11 cellular contexts compared by ENCODE assay signal in genomic region chr5:151233576-151234202, GRCh38. TPM values are rescaled to one million over a fixed set of nuclear protein-coding genes. Genes with fewer than 3 reads are reported as not detected.
A peak's percentile ranks its signal among the peaks of the same experiment; 100 is the strongest.
DNase-seq lines count a peak whose midpoint lies in the region; ATAC-seq and TF ChIP-seq lines count a peak whose summit lies in the region.
"Had no signal": no experiment of that assay in that cellular context is flagged by ENCODE, and none has a peak within 500 bp of the region (broad histone marks: within the 10 kb centered on the region; RNA-seq: fewer than 3 reads in every experiment).

No MANE protein-coding gene starts in this region.

- H3K4me3 ChIP-seq in PC-9, result no peak overlapping the region
- H3K4me3 ChIP-seq: K562 had no signal

- intact Hi-C loops in PC-9 (cut with micrococcal nuclease; ENCODE audit: unreplicated experiment), result loop anchor here (10.0 kb wide), 2 partner anchors 229 to 429 kb away; no protein-coding TSS in a partner anchor

- H3K27ac Mint-ChIP-seq in stimulated activated naive B cell treated with anti-CD40 and anti-IgM and Interleukin-4, amounts not matched to agents 10 μg/mL and 1 μg/mL and 100 μg/mL, for 72 hours, result peak overlapping the region; percentile 79

- H3K36me3 Mint-ChIP-seq in stimulated activated naive B cell treated with anti-CD40 and anti-IgM and Interleukin-4, amounts not matched to agents 10 μg/mL and 1 μg/mL and 100 μg/mL, for 72 hours, result peaks cover 2 to 3% of the 10 kb centered on the region in 2 donors

- no peak for TF ChIP-seq CTCF in PC-9 (conservative IDR thresholded peaks at IDR 0.05)

- CTCF ChIA-PET in PC-9 (lab: Charles Lee), result no interaction called here

- no peaks in the 10 kb centered on the region for H3F3A ChIP-seq in PC-9 (ENCODE audit: insufficient read depth, low read depth)

- ATAC-seq in GM18873 (IDR thresholded peaks at IDR 0.05; ENCODE audit: low FRiP score, unreplicated experiment) (peak; percentile 61), GM21786 (IDR thresholded peaks at IDR 0.05; ENCODE audit: unreplicated experiment) (peak; percentile 49), HG03460 (IDR thresholded peaks at IDR 0.05; ENCODE audit: unreplicated experiment) (peak; percentile 42)
- ATAC-seq in stimulated activated naive B cell treated with anti-CD40 and anti-IgM and Interleukin-4, amounts not matched to agents 10 μg/mL and 1 μg/mL and 100 μg/mL, for 72 hours (replicated peaks), result peak; percentile 49 to 60

- no TSS peak for BruUV-seq in PC-9 (replicated peaks; lab: Mats Ljungman, UMichigan)

- H3K9me3 Mint-ChIP-seq in stimulated activated naive B cell treated with anti-CD40 and anti-IgM and Interleukin-4, amounts not matched to agents 10 μg/mL and 1 μg/mL and 100 μg/mL, for 72 hours, result peaks cover 0 to 3% of the 10 kb centered on the region in 2 donors

- H2AFZ ChIP-seq in PC-9, result no peak overlapping the region

- no peaks in the 10 kb centered on the region for H3K27me3 Mint-ChIP-seq in stimulated activated naive B cell treated with anti-CD40 and anti-IgM and Interleukin-4, amounts not matched to agents 10 μg/mL and 1 μg/mL and 100 μg/mL, for 72 hours
- H3K27me3 Mint-ChIP-seq: activated naive CD8-positive, alpha-beta T cell had no signal

- peaks cover 36 to 56% of the 10 kb centered on the region in 2 donors for H3K4me1 Mint-ChIP-seq in stimulated activated naive B cell treated with anti-CD40 and anti-IgM and Interleukin-4, amounts not matched to agents 10 μg/mL and 1 μg/mL and 100 μg/mL, for 72 hours

- H3K9me2 ChIP-seq in PC-9 (ENCODE audit: insufficient read depth), result no peaks in the 10 kb centered on the region

- no peaks in the 10 kb centered on the region for H3K79me2 ChIP-seq in PC-9 (ENCODE audit: low read depth)

- H3K36me3 ChIP-seq in PC-9 (ENCODE audit: low read depth), result no peaks in the 10 kb centered on the region

- H3K4me2 ChIP-seq in PC-9, result no peak overlapping the region

- no peak for DNase-seq in stimulated activated naive B cell treated with anti-CD40 and anti-IgM and Interleukin-4, amounts not matched to agents 10 μg/mL and 1 μg/mL and 100 μg/mL, for 72 hours
- no peak for DNase-seq in stimulated activated CD4-positive, alpha-beta T cell treated with anti-CD3 and anti-CD28 coated beads, Interleukin-4, amount 100 ng/mL, for 1 hour
- DNase-seq in globus pallidus (ENCODE audit: low spot score) (no peak), PC-9 (no peak)
- DNase-seq: kidney glomerular epithelial cell, NCI-H526 had no signal

- H4K20me1 ChIP-seq in PC-9 (ENCODE audit: insufficient read depth), result no peaks in the 10 kb centered on the region

- no peaks in the 10 kb centered on the region for H3K4me1 ChIP-seq in PC-9 (replicated peaks; ENCODE audit: insufficient read depth)

- POLR2A ChIA-PET in PC-9 (lab: Charles Lee; ENCODE audit: unreplicated experiment), result no interaction called here

- H3K27me3 ChIP-seq in PC-9 (ENCODE audit: insufficient read depth, low read depth), result peaks cover 10% of the 10 kb centered on the region; the same call in 1 of the 2 replicates

- peak overlapping the region; percentile 42 to 69 for H3K4me3 Mint-ChIP-seq in stimulated activated naive B cell treated with anti-CD40 and anti-IgM and Interleukin-4, amounts not matched to agents 10 μg/mL and 1 μg/mL and 100 μg/mL, for 72 hours

- H3K9me3 ChIP-seq in PC-9 (ENCODE audit: insufficient read depth, low read depth), result no peaks in the 10 kb centered on the region

- no peak overlapping the region for H3K27ac ChIP-seq in PC-9

RNA-seq across cellular contexts. Expression of gene CCDC69, which starts 9.8 kb away (rescaled TPM):
- 0.35 and 0.50 TPM in 2 replicates for total RNA-seq in PC-9 (2021)

RNA-seq across cellular contexts. Expression of gene GM2A, which starts 19.3 kb away (rescaled TPM):
- total RNA-seq in PC-9 (2021), result 24.5 and 26.7 TPM in 2 replicates
